Comparison of ENCODE assay signal across 12 cellular contexts in genomic region chr17:19409509-19409908, GRCh38. TPM values are rescaled to one million over a fixed set of nuclear protein-coding genes. Genes with fewer than 3 reads are reported as not detected.
DNase-seq lines count a peak whose midpoint lies in the region; ATAC-seq and TF ChIP-seq lines count a peak whose summit lies in the region.
"Had no signal": no experiment of that assay in that cellular context is flagged by ENCODE, and none has a peak within 500 bp of the region (broad histone marks: within the 10 kb centered on the region; RNA-seq: fewer than 3 reads in every experiment).

No MANE protein-coding gene starts in this region.

- no peak overlapping the region for H3K4me2 ChIP-seq in IMR-90 (ENCODE audit: low read depth, low read length)

- no peak overlapping the region for H3K23ac ChIP-seq in IMR-90 (ENCODE audit: low read depth, low read length)

- peaks cover 11% of the 10 kb centered on the region for H3K9me1 ChIP-seq in IMR-90 (ENCODE audit: insufficient read depth, low read length)

- H3K4me1 ChIP-seq in IMR-90 (ENCODE audit: control insufficient read depth, insufficient read depth, low read length) (peaks cover 11% of the 10 kb centered on the region; the same call in 1 of the 2 replicates), esophagus muscularis mucosa (peaks cover 4 to 18% (median 17%) of the 10 kb centered on the region in 4 donors)
- H3K4me1 ChIP-seq: right lobe of liver had no signal

- H3K36me3 Mint-ChIP-seq in WTC11 = no peaks in the 10 kb centered on the region

- H2AK5ac ChIP-seq in IMR-90 (ENCODE audit: low read depth, low read length) = 0 out of 2 replicates have a peak overlapping the region, but pooled peaks have one; percentile 0

- no peak for TF ChIP-seq CTCF in IMR-90 (conservative IDR thresholded peaks at IDR 0.05; ENCODE audit: low read depth, low read length)
- TF ChIP-seq CTCF in esophagus muscularis mucosa (IDR thresholded peaks at IDR 0.05) = no peak
- no peak for TF ChIP-seq CTCF in WTC11 (IDR thresholded peaks at IDR 0.05)

- H4K91ac ChIP-seq in IMR-90 (ENCODE audit: insufficient read depth, low read depth, low read length) = peak overlapping the region; percentile 46; the same call in 1 of the 2 replicates

- H3K27me3 ChIP-seq in IMR-90 (ENCODE audit: control insufficient read depth, insufficient read depth, low read length) = no peaks in the 10 kb centered on the region
- no peaks in the 10 kb centered on the region for H3K27me3 ChIP-seq in esophagus muscularis mucosa
- H3K27me3 ChIP-seq: right lobe of liver had no signal

- H3K79me1 ChIP-seq in IMR-90 (ENCODE audit: low read depth in 1 of 2, low read length in 2 of 2) = no peaks in the 10 kb centered on the region

- no peak overlapping the region for H3K27ac Mint-ChIP-seq in WTC11

- no peaks in the 10 kb centered on the region for H4K20me1 ChIP-seq in IMR-90 (ENCODE audit: insufficient read depth, low read length)

- peak overlapping the region; percentile 1 for H2BK5ac ChIP-seq in IMR-90 (ENCODE audit: low read depth, low read length, poor library complexity, severe bottlenecking)

- in situ Hi-C loops in IMR-90 (cut with MboI; ENCODE audit: low sequenced_read_pairs) = no loop called here

- H2BK20ac ChIP-seq in IMR-90 (ENCODE audit: low read depth, low read length) = peak overlapping the region; percentile 78; the same call in 1 of the 2 replicates

- H2BK15ac ChIP-seq in IMR-90 (ENCODE audit: low read depth, low read length) = no peak overlapping the region

- dilution Hi-C loops in IMR-90 (cut with HindIII; ENCODE audit: low sequenced_read_pairs, unreplicated experiment) = no loop called here

- H3K4me1 Mint-ChIP-seq in WTC11 = peaks cover 19% of the 10 kb centered on the region

- peak; percentile 86 for ATAC-seq in IMR-90 (ENCODE audit: low read depth)
- no peak for ATAC-seq in WTC11
- ATAC-seq: right lobe of liver had no signal

- no peaks in the 10 kb centered on the region for H3K9me3 Mint-ChIP-seq in WTC11

- H3K9me3 ChIP-seq in IMR-90 (ENCODE audit: control insufficient read depth, insufficient read depth, low read length) (no peaks in the 10 kb centered on the region), esophagus muscularis mucosa (no peaks in the 10 kb centered on the region)
- H3K9me3 ChIP-seq: right lobe of liver had no signal

- 0 out of 2 replicates have a peak overlapping the region, but pooled peaks have one; percentile 17 for H3K4ac ChIP-seq in IMR-90 (ENCODE audit: low read depth, low read length)

- no peak overlapping the region for H3K4me3 Mint-ChIP-seq in WTC11

- intact Hi-C loops in IMR-90 (cut with micrococcal nuclease) = no loop called here
- intact Hi-C loops in esophagus muscularis mucosa (cut with DNase I) = no loop called here

- H3K27ac ChIP-seq in IMR-90 (ENCODE audit: insufficient read depth, low read length) (no peak overlapping the region), caudate nucleus (ENCODE audit: low read depth, low read length) (peak overlapping the region; percentile 61), esophagus muscularis mucosa (replicated peaks in 1 of 4) (no peak overlapping the region)
- H3K27ac ChIP-seq: right lobe of liver had no signal

- TF ChIP-seq POLR2A in IMR-90 (IDR thresholded peaks at IDR 0.05; ENCODE audit: low read depth, low read length) (no peak), esophagus muscularis mucosa (IDR thresholded peaks at IDR 0.05; ENCODE audit: low read depth) (no peak)

- no peak overlapping the region for H3K4me3 ChIP-seq in IMR-90 (ENCODE audit: insufficient read depth, low read depth, low read length)
- no peak overlapping the region for H3K4me3 ChIP-seq in esophagus muscularis mucosa
- H3K4me3 ChIP-seq: right lobe of liver had no signal

- H4K8ac ChIP-seq in IMR-90 (ENCODE audit: low read depth in 2 of 2, low read length in 2 of 2) = peak overlapping the region in 1 of 2 experiments; percentile 61; a peak in 2 of 4 replicates

- no TSS peak for BruUV-seq in IMR-90 (replicated peaks; lab: Mats Ljungman, UMichigan)

- H3K9ac ChIP-seq in IMR-90 (ENCODE audit: low read depth, low read length) = no peak overlapping the region

- H2AK9ac ChIP-seq in IMR-90 (replicated peaks; ENCODE audit: low read depth, low read length, poor library complexity) = peak overlapping the region; percentile 85

- H3K27me3 Mint-ChIP-seq in WTC11 (ENCODE audit: low read depth) = no peaks in the 10 kb centered on the region

- peak overlapping the region; percentile 77 for H2AFZ ChIP-seq in IMR-90 (replicated peaks; ENCODE audit: low read length, poor library complexity)

- TF ChIP-seq RAD21 in IMR-90 (IDR thresholded peaks at IDR 0.05; ENCODE audit: low read length) = no peak

- no peak overlapping the region for H3K18ac ChIP-seq in IMR-90 (ENCODE audit: low read depth, low read length)

- POLR2A ChIA-PET in IMR-90 (lab: Charles Lee; ENCODE audit: unreplicated experiment) (interaction anchor here (0.5 to 0.6 kb wide), 3 partner anchors 22 to 44 kb away, joined by 3 to 7 read pairs (median 4); partner anchors contain the start of gene MFAP4), WTC11 (lab: Charles Lee) (no interaction called here)

- no peak overlapping the region for H3K14ac ChIP-seq in IMR-90 (replicated peaks; ENCODE audit: low read depth, low read length)

- TF ChIP-seq EP300 in esophagus muscularis mucosa (IDR thresholded peaks at IDR 0.05) = no peak

- DNase-seq in ELF-1 (ENCODE audit: low read depth, low spot score) (peak; percentile 44), IMR-90 (peak; percentile 91), caudate nucleus (lab: John Stamatoyannopoulos, UW) (peak in 33 of 61 donors; percentile 12 to 91 (median 47)), myocyte (ENCODE audit: low read depth) (peak; percentile 35), NCI-H2227 treated with DMSO at 0.1 percent for 48 hours (lab: John Stamatoyannopoulos, UW) (no peak), activated gamma-delta T cell (lab: John Stamatoyannopoulos, UW) (no peak), esophagus muscularis mucosa (ENCODE audit: extremely low spot score) (no peak), WTC11 (ENCODE audit: low spot score) (no peak)
- DNase-seq: dermis blood vessel endothelial cell, NCI-H1930, right lobe of liver, T-helper 2 cell had no signal

- no peak overlapping the region for H4K5ac ChIP-seq in IMR-90 (ENCODE audit: low read depth, low read length)

- H3K36me3 ChIP-seq in IMR-90 (ENCODE audit: control insufficient read depth, insufficient read depth, low read length) = no peaks in the 10 kb centered on the region
- no peaks in the 10 kb centered on the region for H3K36me3 ChIP-seq in esophagus muscularis mucosa
- H3K36me3 ChIP-seq: right lobe of liver had no signal

- CTCF ChIA-PET in IMR-90 (lab: Yijun Ruan, JAX) = interaction anchor here (0.7 to 2.5 kb wide), 2 partner anchors 9 to 47 kb away, joined by 3 to 12 read pairs; partner anchors contain the start of gene B9D1
- CTCF ChIA-PET in WTC11 (lab: Charles Lee) = interaction anchor here (1.9 kb wide), 1 partner anchor 32 kb away, joined by 5 read pairs; the partner anchor contains the start of gene MAPK7

- H3K56ac ChIP-seq in IMR-90 (ENCODE audit: extremely low read depth, insufficient read depth, low read length) = no peak overlapping the region

- no CpG with 5 or more reads among the region's 3 CpGs for WGBS in IMR-90 (ENCODE audit: extremely low coverage in 2 of 2, insufficient read length in 1 of 2), 2 experiments
- WGBS in esophagus muscularis mucosa = 93% methylated on average over 2 of the region's 3 CpGs

- peak overlapping the region; percentile 50 for H2BK120ac ChIP-seq in IMR-90 (ENCODE audit: low read depth, low read length)

TF ChIP-seq in IMR-90, 13 proteins besides CTCF, POLR2A, EP300 and RAD21 (continues in another document):
- no peak for TF ChIP-seq SMC3 (IDR thresholded peaks at IDR 0.05; ENCODE audit: low read depth, low read length)
- TF ChIP-seq MAFK (IDR thresholded peaks at IDR 0.05; ENCODE audit: low read depth, low read length) = no peak
- no peak for TF ChIP-seq NFE2L2 (IDR thresholded peaks at IDR 0.05; ENCODE audit: low read depth, low read length)
- no peak for TF ChIP-seq RFX5 (IDR thresholded peaks at IDR 0.05; ENCODE audit: low read depth, low read length)

TF ChIP-seq in WTC11, 78 proteins besides CTCF, POLR2A, EP300 and RAD21 (continues in another document):
- no peak for TF ChIP-seq FOXP1 (CRISPR knock-in tag; IDR thresholded peaks at IDR 0.05; ENCODE audit: borderline replicate concordance)
- TF ChIP-seq NR3C1 (CRISPR knock-in tag; conservative IDR thresholded peaks at IDR 0.05; ENCODE audit: low read depth) = no peak

RNA-seq across cellular contexts. Expression of gene RNF112, which starts 1.5 kb away (rescaled TPM):
- total RNA-seq in IMR-90 (2012; rRNA removed) (1.7 and 2.5 TPM in 2 replicates), myocyte (0.05 TPM in 1 of 2 replicates, not detected in the other), esophagus muscularis mucosa (1 to 10 TPM; 2.3 to 5.4 (median 4.3) TPM), WTC11 (2021) (4.5 to 5.1 TPM (median 4.9 TPM) in 3 replicates)
- 5.5 and 5.7 TPM in 2 replicates for polyA plus RNA-seq in IMR-90 (2012; rRNA removed)
- 2.2 and 2.8 TPM in 2 replicates for polyA plus RNA-seq in IMR-90 (2012; cell fraction: cytosol; rRNA removed)
- polyA plus RNA-seq in IMR-90 (2012; cell fraction: nucleus; rRNA removed; ENCODE audit: low replicate concordance) = 32.3 and 51.9 TPM in 2 replicates
- polyA plus RNA-seq in myocyte (2012) = 0.24 TPM

RNA-seq across cellular contexts. Expression of gene MFAP4, which starts 22.5 kb away (rescaled TPM):
- total RNA-seq in IMR-90 (2012; rRNA removed) (5.0 and 7.0 TPM in 2 replicates), myocyte (8.9 and 15.7 TPM in 2 replicates), esophagus muscularis mucosa (100 to 1,000 TPM; 127 to 315 (median 226) TPM), WTC11 (2021) (3.9 to 4.1 TPM (median 4.0 TPM) in 3 replicates)
- 69.5 and 71.6 TPM in 2 replicates for polyA plus RNA-seq in IMR-90 (2012; rRNA removed)
- 64.0 and 103 TPM in 2 replicates for polyA plus RNA-seq in IMR-90 (2012; cell fraction: cytosol; rRNA removed)
- polyA plus RNA-seq in IMR-90 (2012; cell fraction: nucleus; rRNA removed; ENCODE audit: low replicate concordance) = 30.2 and 36.0 TPM in 2 replicates
- 21.4 TPM for polyA plus RNA-seq in myocyte (2012)
- total RNA-seq: dermis blood vessel endothelial cell had no signal

RNA-seq across cellular contexts. Expression of gene MAPK7, which starts 31.2 kb away (rescaled TPM):
- 6.4 and 9.7 TPM in 2 replicates for total RNA-seq in IMR-90 (2012; rRNA removed)
- 20.7 and 25.4 TPM in 2 replicates for polyA plus RNA-seq in IMR-90 (2012; rRNA removed)
- 31.6 and 31.9 TPM in 2 replicates for polyA plus RNA-seq in IMR-90 (2012; cell fraction: cytosol; rRNA removed)
- 48.2 and 94.1 TPM in 2 replicates for polyA plus RNA-seq in IMR-90 (2012; cell fraction: nucleus; rRNA removed; ENCODE audit: low replicate concordance)
- 5.2 and 6.9 TPM in 2 replicates for total RNA-seq in myocyte
- polyA plus RNA-seq in myocyte (2012) = 23.1 TPM
- 10 to 100 TPM; 26.3 to 41.4 (median 33.2) TPM for total RNA-seq in esophagus muscularis mucosa
- total RNA-seq in WTC11 (2021) = 35.6 to 38.5 TPM (median 37.4 TPM) in 3 replicates

RNA-seq across cellular contexts. Expression of gene B9D1, which starts 47.0 kb away (rescaled TPM):
- 23.3 and 42.5 TPM in 2 replicates for total RNA-seq in IMR-90 (2012; rRNA removed)
- polyA plus RNA-seq in IMR-90 (2012; rRNA removed) = 43.8 and 54.9 TPM in 2 replicates
- 53.7 and 71.4 TPM in 2 replicates for polyA plus RNA-seq in IMR-90 (2012; cell fraction: cytosol; rRNA removed)
- 30.7 and 46.9 TPM in 2 replicates for polyA plus RNA-seq in IMR-90 (2012; cell fraction: nucleus; rRNA removed; ENCODE audit: low replicate concordance)
- 13.9 and 14.0 TPM in 2 replicates for total RNA-seq in myocyte
- polyA plus RNA-seq in myocyte (2012) = 40.0 TPM
- total RNA-seq in esophagus muscularis mucosa = 10 to 100 TPM in 1 of 4 donors, 1 to 10 TPM in 3; 9.5 to 13.8 (median 9.9) TPM
- total RNA-seq in WTC11 (2021) = 31.9 to 39.2 TPM (median 39.0 TPM) in 3 replicates

Comparison
In these comparisons a context has a peak if more than half of its experiments do, and no peak if none do; other contexts are left out.
1. DNase-seq: peak in ELF-1 (single experiment), IMR-90 (single experiment), caudate nucleus (33 of 61) and myocyte (single experiment); none in NCI-H2227 treated with DMSO at 0.1 percent for 48 hours (single experiment), activated gamma-delta T cell (single experiment), esophagus muscularis mucosa (single experiment) and WTC11 (single experiment).